In genomic region chr6:135054238-135054574, GRCh38 we compare ENCODE assay signal across 8 cellular contexts. TPM values are rescaled to one million over a fixed set of nuclear protein-coding genes. Genes with fewer than 3 reads are reported as not detected.
DNase-seq lines count a peak whose midpoint lies in the region; ATAC-seq and TF ChIP-seq lines count a peak whose summit lies in the region.

No MANE protein-coding gene starts in this region.

- peak overlapping the region; percentile 76 for H3K4me3 ChIP-seq in A673 (ENCODE audit: low read depth, low read length, poor library complexity, severe bottlenecking)
- peak overlapping the region; percentile 88 for H3K4me3 ChIP-seq in Karpas-422 (ENCODE audit: low read length)
- H3K4me3 ChIP-seq in lower leg skin (ENCODE audit: low read depth, poor library complexity, severe bottlenecking), result peak overlapping the region; percentile 95

- CTCF ChIA-PET in A673 (lab: Charles Lee), result no interaction called here

- H3K27me3 ChIP-seq in A673 (replicated peaks; ENCODE audit: insufficient read depth, low read depth, low read length, poor library complexity) (no peaks in the 10 kb centered on the region), Karpas-422 (ENCODE audit: low read length) (no peaks in the 10 kb centered on the region)

- intact Hi-C loops in A673 (cut with micrococcal nuclease; ENCODE audit: unreplicated experiment) (no loop called here), lower leg skin (cut with DNase I; ENCODE audit: low total_unique reads) (no loop called here)

- TF ChIP-seq CTCF in A673 (conservative IDR thresholded peaks at IDR 0.05; ENCODE audit: low read depth, low read length) (no peak), brain (conservative IDR thresholded peaks at IDR 0.05) (no peak), lower leg skin (IDR thresholded peaks at IDR 0.05) (no peak), type B pancreatic cell (conservative IDR thresholded peaks at IDR 0.05) (no peak)

- no peaks in the 10 kb centered on the region for H3K9me2 ChIP-seq in Karpas-422 (replicated peaks; ENCODE audit: insufficient read depth, low read length)

- H3K9ac ChIP-seq in Karpas-422 (ENCODE audit: low read length), result peak overlapping the region; percentile 89

- no TSS peak for BruUV-seq in A673 (replicated peaks; lab: Mats Ljungman, UMichigan)

- ATAC-seq in GM19324 (IDR thresholded peaks at IDR 0.05; ENCODE audit: low FRiP score, unreplicated experiment), result peak; percentile 3

- H4K20me1 ChIP-seq in Karpas-422 (ENCODE audit: insufficient read depth, low read depth, low read length), result no peaks in the 10 kb centered on the region

- H3K79me2 ChIP-seq in Karpas-422 (ENCODE audit: low read length), result peaks cover 53% of the 10 kb centered on the region

- no peak for TF ChIP-seq POLR2A in lower leg skin (IDR thresholded peaks at IDR 0.05)

- peak overlapping the region; percentile 40; the same call in 1 of the 2 replicates for H2AFZ ChIP-seq in Karpas-422 (ENCODE audit: low read length)

- H3K36me3 Mint-ChIP-seq in brain (peaks cover 18% of the 10 kb centered on the region), type B pancreatic cell (peaks cover 3% of the 10 kb centered on the region)

- H3K27me3 Mint-ChIP-seq in brain (peaks cover 18% of the 10 kb centered on the region), type B pancreatic cell (peaks cover 3% of the 10 kb centered on the region)

- H3K27ac Mint-ChIP-seq in brain (peak overlapping the region; percentile 98 to 99 (median 99)), type B pancreatic cell (peak overlapping the region; percentile 99)

- DNase-seq in A673 (ENCODE audit: low spot score), result no peak
- DNase-seq in Karpas-422, result peak; percentile 63
- DNase-seq in lower leg skin (ENCODE audit: low spot score in 2 of 2), result no peak
- DNase-seq in type B pancreatic cell (ENCODE audit: extremely low spot score, unreplicated experiment), result no peak
- no peak for DNase-seq in stimulated activated CD4-positive, alpha-beta T cell treated with anti-CD3 and anti-CD28 coated beads, Interleukin-4, amount 100 ng/mL, for 24 hours
- no peak for DNase-seq in NCI-H1694 (lab: John Stamatoyannopoulos, UW)

- H3K36me3 ChIP-seq in A673 (ENCODE audit: insufficient read depth, low read length, poor library complexity, severe bottlenecking) (peaks cover 6% of the 10 kb centered on the region), Karpas-422 (ENCODE audit: insufficient read depth, low read length) (peaks cover 8% of the 10 kb centered on the region; the same call in 1 of the 2 replicates)

- peaks cover 12% of the 10 kb centered on the region for H3K4me1 ChIP-seq in A673 (ENCODE audit: insufficient read depth, low read length, poor library complexity, severe bottlenecking)
- H3K4me1 ChIP-seq in Karpas-422 (ENCODE audit: low read length), result peaks cover 26% of the 10 kb centered on the region

- WGBS in lower leg skin, 2 donors, result 0 to 1% methylated on average over 9 of the region's 9 CpGs

- H3K4me2 ChIP-seq in Karpas-422 (ENCODE audit: low read depth, low read length, poor library complexity, severe bottlenecking), result peak overlapping the region; percentile 96

- H3K9me3 ChIP-seq in A673 (ENCODE audit: low read depth, low read length, poor library complexity, severe bottlenecking) (no peaks in the 10 kb centered on the region), Karpas-422 (ENCODE audit: low read length) (no peaks in the 10 kb centered on the region)

- H3K4me3 Mint-ChIP-seq in brain (peak overlapping the region; percentile 95 to 99 (median 97)), type B pancreatic cell (peak overlapping the region; percentile 99)

- H3K4me1 Mint-ChIP-seq in brain (peaks cover 42% of the 10 kb centered on the region), type B pancreatic cell (ENCODE audit: unreplicated experiment) (peaks cover 14% of the 10 kb centered on the region)

- POLR2A ChIA-PET in A673 (lab: Charles Lee; ENCODE audit: low non-redundant PET), result interaction anchor here (1.1 kb wide), 1 partner anchor 32 kb away, joined by 4 read pairs; no protein-coding TSS in a partner anchor

- H3K27ac ChIP-seq in A673 (ENCODE audit: low read depth, low read length, poor library complexity, severe bottlenecking) (peak overlapping the region; percentile 83), Karpas-422 (ENCODE audit: low read length) (peak overlapping the region; percentile 25; the same call in 1 of the 2 replicates)

- H3K9me3 Mint-ChIP-seq in brain (no peaks in the 10 kb centered on the region), type B pancreatic cell (no peaks in the 10 kb centered on the region)

RNA-seq across cellular contexts. Expression of gene HBS1L, which starts 0.4 kb away (rescaled TPM):
- total RNA-seq in A673 (2021) (106 and 113 TPM in 2 replicates), lower leg skin (10 to 100 TPM; 30.1 to 55.1 (median 40.4) TPM), type B pancreatic cell (ENCODE audit: low replicate concordance) (55.8 and 71.0 TPM in 2 replicates)
- total RNA-seq in Karpas-422 (2014; rRNA removed; shearing (Covaris generic); ENCODE audit: low replicate concordance), result 63.6 and 69.6 TPM in 2 replicates
- polyA plus RNA-seq in brain (ENCODE audit: insufficient read depth, low read depth, low replicate concordance), result 48.5 TPM
